8 cellular contexts compared by ENCODE assay signal in genomic region chr7:82164813-82165212, GRCh38.
DNase-seq lines count a peak whose midpoint lies in the region; ATAC-seq, FAIRE-seq and TF ChIP-seq lines count a peak whose summit lies in the region.

No MANE protein-coding gene starts in this region.

- POLR2A ChIA-PET in A673 (lab: Charles Lee; ENCODE audit: low non-redundant PET): no interaction called here

- ATAC-seq in left cardiac atrium: peak; percentile 80 to 82

- CTCF ChIA-PET in A673 (lab: Charles Lee): no interaction called here

- H3K27me3 ChIP-seq in A673 (replicated peaks; ENCODE audit: insufficient read depth, low read depth, low read length, poor library complexity): no peaks in the 10 kb centered on the region

- peak; percentile 89 for FAIRE-seq in TTC549 (lab: Jason Lieb, UNC)

- DNase-seq in A673 (ENCODE audit: low spot score): peak; percentile 71
- DNase-seq in LHCN-M2 (ENCODE audit: low read depth): peak; percentile 79
- no peak for DNase-seq in left cardiac atrium
- DNase-seq in activated gamma-delta T cell (lab: John Stamatoyannopoulos, UW): no peak
- DNase-seq in NCI-H187 treated with DMSO at 0.1 percent for 48 hours (lab: John Stamatoyannopoulos, UW): no peak
- DNase-seq in stimulated activated CD4-positive, alpha-beta T cell treated with anti-CD3 and anti-CD28 coated beads, Interleukin-2, amount 100 ng/mL, for 48 hours: no peak
- no peak for DNase-seq in DMS153 (lab: John Stamatoyannopoulos, UW)

- H3K9me3 ChIP-seq in A673 (ENCODE audit: low read depth, low read length, poor library complexity, severe bottlenecking): no peaks in the 10 kb centered on the region

- intact Hi-C loops in A673 (cut with micrococcal nuclease; ENCODE audit: unreplicated experiment) (loop anchor here (5.0 kb wide), 1 partner anchor 227 kb away; no protein-coding TSS in a partner anchor), left cardiac atrium (cut with DNase I) (loop anchor here (10.0 kb wide), 3 partner anchors 110 to 570 kb away; no protein-coding TSS in a partner anchor)

- no peak overlapping the region for H3K4me3 ChIP-seq in A673 (ENCODE audit: low read depth, low read length, poor library complexity, severe bottlenecking)

- H3K27ac ChIP-seq in A673 (ENCODE audit: low read depth, low read length, poor library complexity, severe bottlenecking): no peak overlapping the region

- peaks cover 31% of the 10 kb centered on the region for H3K4me1 ChIP-seq in A673 (ENCODE audit: insufficient read depth, low read length, poor library complexity, severe bottlenecking)

- no TSS peak for BruUV-seq in A673 (replicated peaks; lab: Mats Ljungman, UMichigan)

- peak; percentile 62 for TF ChIP-seq CTCF in A673 (conservative IDR thresholded peaks at IDR 0.05; ENCODE audit: low read depth, low read length)

- no peaks in the 10 kb centered on the region for H3K36me3 ChIP-seq in A673 (ENCODE audit: insufficient read depth, low read length, poor library complexity, severe bottlenecking)

Comparison
In these comparisons a context has a peak if more than half of its experiments do, and no peak if none do; other contexts are left out.
1. DNase-seq: peak in A673 (single experiment) and LHCN-M2 (single experiment); none in left cardiac atrium (single experiment), activated gamma-delta T cell (single experiment), NCI-H187 treated with DMSO at 0.1 percent for 48 hours (single experiment), stimulated activated CD4-positive, alpha-beta T cell treated with anti-CD3 and anti-CD28 coated beads, Interleukin-2, amount 100 ng/mL, for 48 hours (0 of 2) and DMS153 (single experiment).